ENCODE assay signal across 8 cellular contexts in genomic region chr6:148973809-148974208, GRCh38.
DNase-seq lines count a peak whose midpoint lies in the region; ATAC-seq and TF ChIP-seq lines count a peak whose summit lies in the region.

No MANE protein-coding gene starts in this region.

- ATAC-seq in activated CD4-positive, alpha-beta T cell treated with anti-CD3 and anti-CD28 coated beads for 36 hours = no peak
- no peak for ATAC-seq in HG02981 (IDR thresholded peaks at IDR 0.05; ENCODE audit: unreplicated experiment)
- no peak for ATAC-seq in GM21360 (IDR thresholded peaks at IDR 0.05; ENCODE audit: unreplicated experiment)

- H3K4me3 Mint-ChIP-seq in nephron progenitor cell = no peak overlapping the region
- H3K4me3 Mint-ChIP-seq in activated CD4-positive, alpha-beta T cell treated with anti-CD3 and anti-CD28 coated beads for 36 hours = no peak overlapping the region

- no peaks in the 10 kb centered on the region for H3K27me3 Mint-ChIP-seq in nephron progenitor cell (ENCODE audit: low read depth, poor library complexity)
- H3K27me3 Mint-ChIP-seq in activated CD4-positive, alpha-beta T cell treated with anti-CD3 and anti-CD28 coated beads for 36 hours = peaks cover 12% of the 10 kb centered on the region

- DNase-seq in EL (peak; percentile 27), NCI-H1092 (lab: John Stamatoyannopoulos, UW) (peak; percentile 16), cerebellar cortex (ENCODE audit: low spot score) (peak; percentile 40), nephron progenitor cell (peak; percentile 15), ureter (ENCODE audit: low spot score) (no peak)
- DNase-seq in activated CD4-positive, alpha-beta T cell treated with anti-CD3 and anti-CD28 coated beads for 36 hours = no peak

- intact Hi-C loops in activated CD4-positive, alpha-beta T cell treated with anti-CD3 and anti-CD28 coated beads for 36 hours (cut with DNase I, micrococcal nuclease) = no loop called here

- POLR2A ChIA-PET in activated CD4-positive, alpha-beta T cell treated with anti-CD3 and anti-CD28 coated beads for 36 hours (lab: Charles Lee) = no interaction called here

- peaks cover 20% of the 10 kb centered on the region for H3K36me3 Mint-ChIP-seq in nephron progenitor cell (ENCODE audit: low read depth)
- H3K36me3 Mint-ChIP-seq in activated CD4-positive, alpha-beta T cell treated with anti-CD3 and anti-CD28 coated beads for 36 hours (ENCODE audit: low read depth) = no peaks in the 10 kb centered on the region

- H3K9me3 Mint-ChIP-seq in nephron progenitor cell = no peaks in the 10 kb centered on the region
- no peaks in the 10 kb centered on the region for H3K9me3 Mint-ChIP-seq in activated CD4-positive, alpha-beta T cell treated with anti-CD3 and anti-CD28 coated beads for 36 hours (ENCODE audit: low read depth)

- CTCF ChIA-PET in activated CD4-positive, alpha-beta T cell treated with anti-CD3 and anti-CD28 coated beads for 36 hours (lab: Charles Lee) = interaction anchor here (0.6 to 1.2 kb wide), 5 partner anchors 15 to 396 kb away, joined by 3 read pairs; no protein-coding TSS in a partner anchor

- H3K27ac Mint-ChIP-seq in nephron progenitor cell = no peak overlapping the region
- H3K27ac Mint-ChIP-seq in activated CD4-positive, alpha-beta T cell treated with anti-CD3 and anti-CD28 coated beads for 36 hours = no peak overlapping the region

- TF ChIP-seq CTCF in nephron progenitor cell (IDR thresholded peaks at IDR 0.05) = peak; percentile 55

- peaks cover 50% of the 10 kb centered on the region for H3K4me1 Mint-ChIP-seq in nephron progenitor cell
- H3K4me1 Mint-ChIP-seq in activated CD4-positive, alpha-beta T cell treated with anti-CD3 and anti-CD28 coated beads for 36 hours = no peaks in the 10 kb centered on the region

Comparison
In these comparisons a context has a peak if more than half of its experiments do, and no peak if none do; other contexts are left out.
1. DNase-seq: peak in EL (single experiment), NCI-H1092 (single experiment), cerebellar cortex (single experiment) and nephron progenitor cell (single experiment); none in activated CD4-positive, alpha-beta T cell treated with anti-CD3 and anti-CD28 coated beads for 36 hours (single experiment) and ureter (single experiment).